8 cellular contexts compared by ENCODE assay signal in genomic region chr18:7273301-7273911, GRCh38. TPM values are rescaled to one million over a fixed set of nuclear protein-coding genes. Genes with fewer than 3 reads are reported as not detected.
A peak's percentile ranks its signal among the peaks of the same experiment; 100 is the strongest.
DNase-seq lines count a peak whose midpoint lies in the region; ATAC-seq, FAIRE-seq and TF ChIP-seq lines count a peak whose summit lies in the region.

No MANE protein-coding gene starts in this region.

- H4K20me1 ChIP-seq in astrocyte (ENCODE audit: insufficient read depth, low read length) (no peaks in the 10 kb centered on the region), hepatocyte (ENCODE audit: insufficient read depth, poor library complexity, severe bottlenecking) (no peaks in the 10 kb centered on the region)

- no peak for FAIRE-seq in astrocyte (lab: Jason Lieb, UNC)

- peak; percentile 27 for DNase-seq in GM04503 (ENCODE audit: low read depth)
- peak; percentile 37 for DNase-seq in astrocyte (ENCODE audit: low read depth)
- DNase-seq in hepatocyte (ENCODE audit: low spot score) = peak; percentile 20
- DNase-seq in cortex of kidney (lab: John Stamatoyannopoulos, UW) = no peak
- no peak for DNase-seq in H7
- DNase-seq in NCI-H2227 treated with DMSO at 0.1 percent for 48 hours (lab: John Stamatoyannopoulos, UW) = no peak

- H3K79me2 ChIP-seq in astrocyte (ENCODE audit: insufficient read depth, low read length) (no peaks in the 10 kb centered on the region), hepatocyte (no peaks in the 10 kb centered on the region)

- no peak for ATAC-seq in GM18498 (IDR thresholded peaks at IDR 0.05; ENCODE audit: unreplicated experiment)

- no peaks in the 10 kb centered on the region for H3K27me3 ChIP-seq in astrocyte (ENCODE audit: insufficient read depth, low read length)
- H3K27me3 ChIP-seq in hepatocyte = peaks cover 11% of the 10 kb centered on the region
- no peaks in the 10 kb centered on the region for H3K27me3 ChIP-seq in skeletal muscle tissue (ENCODE audit: control insufficient read depth in 3 of 3, insufficient read depth in 3 of 3, low read length in 3 of 3)
- no peaks in the 10 kb centered on the region for H3K27me3 ChIP-seq in H7 (ENCODE audit: control insufficient read depth, insufficient read depth, low read length)

- no peaks in the 10 kb centered on the region for H3K36me3 Mint-ChIP-seq in astrocyte (ENCODE audit: low read depth, unreplicated experiment)

- WGBS in hepatocyte (ENCODE audit: low lambda C conversion rate, missing lambda C conversion rate) = 73% methylated on average over 12 of the region's 12 CpGs

- H3K9me3 ChIP-seq in astrocyte (ENCODE audit: insufficient read depth, low read depth, low read length) (no peaks in the 10 kb centered on the region), hepatocyte (ENCODE audit: low read depth) (no peaks in the 10 kb centered on the region), skeletal muscle tissue (ENCODE audit: control insufficient read depth in 3 of 3, low read length in 3 of 3) (no peaks in the 10 kb centered on the region)

- H3K27ac Mint-ChIP-seq in astrocyte (ENCODE audit: unreplicated experiment) = no peak overlapping the region

- peaks cover 6% of the 10 kb centered on the region for H3K4me1 Mint-ChIP-seq in astrocyte (ENCODE audit: low read depth, unreplicated experiment)

- H3K4me3 ChIP-seq in astrocyte (ENCODE audit: insufficient read depth, low read depth, low read length) (no peak overlapping the region), hepatocyte (no peak overlapping the region), skeletal muscle tissue (ENCODE audit: low read length in 3 of 3) (peak overlapping the region in 1 of 3 donors; percentile 13), H7 (ENCODE audit: insufficient read depth, low read depth, low read length) (no peak overlapping the region)

- H3K9me3 Mint-ChIP-seq in astrocyte (ENCODE audit: unreplicated experiment) = peaks cover 2% of the 10 kb centered on the region

- H3K27me3 Mint-ChIP-seq in astrocyte (ENCODE audit: low read depth, unreplicated experiment) = peaks cover 4% of the 10 kb centered on the region

- TF ChIP-seq CTCF in astrocyte (IDR thresholded peaks at IDR 0.05; ENCODE audit: insufficient read depth, low read depth, low read length) = no peak
- no peak for TF ChIP-seq CTCF in hepatocyte (IDR thresholded peaks at IDR 0.05; ENCODE audit: poor library complexity)

- H3K4me1 ChIP-seq in astrocyte (ENCODE audit: insufficient read depth, low read length) (peaks cover 16% of the 10 kb centered on the region), hepatocyte (ENCODE audit: insufficient read depth) (no peaks in the 10 kb centered on the region), skeletal muscle tissue (ENCODE audit: control insufficient read depth in 3 of 3, insufficient read depth in 3 of 3, low read length in 3 of 3) (peaks cover 9 to 12% (median 12%) of the 10 kb centered on the region in 3 donors)

- H3K4me2 ChIP-seq in astrocyte (ENCODE audit: low read length) (peak overlapping the region; percentile 57), hepatocyte (peak overlapping the region; percentile 67)

- H3K9me2 ChIP-seq in hepatocyte (replicated peaks; ENCODE audit: insufficient read depth) = no peaks in the 10 kb centered on the region

- H3K27ac ChIP-seq in astrocyte (ENCODE audit: low read depth, low read length) (no peak overlapping the region), hepatocyte (no peak overlapping the region), skeletal muscle tissue (ENCODE audit: low read depth, low read length) (peak overlapping the region; percentile 10)

- peak overlapping the region; percentile 13 for H3K9ac ChIP-seq in astrocyte (ENCODE audit: low read length)
- H3K9ac ChIP-seq in skeletal muscle tissue (ENCODE audit: low read depth in 1 of 3, low read length in 3 of 3) = peak overlapping the region in 1 of 3 donors; percentile 40

- no peak overlapping the region for H3K4me3 Mint-ChIP-seq in astrocyte (ENCODE audit: unreplicated experiment)

- H2AFZ ChIP-seq in astrocyte (ENCODE audit: low read depth, low read length) (peak overlapping the region; percentile 93), hepatocyte (no peak overlapping the region)

- H3K36me3 ChIP-seq in astrocyte (ENCODE audit: insufficient read depth, low read length) = no peaks in the 10 kb centered on the region
- no peaks in the 10 kb centered on the region for H3K36me3 ChIP-seq in hepatocyte (replicated peaks; ENCODE audit: insufficient read depth, low read depth)
- H3K36me3 ChIP-seq in skeletal muscle tissue (ENCODE audit: control insufficient read depth in 3 of 3, insufficient read depth in 3 of 3, low read length in 3 of 3) = no peaks in the 10 kb centered on the region
- H3K36me3 ChIP-seq in H7 (replicated peaks; ENCODE audit: control insufficient read depth, insufficient read depth, low read length) = no peaks in the 10 kb centered on the region

RNA-seq across cellular contexts. Expression of gene LRRC30, which starts 42.5 kb away (rescaled TPM):
- total RNA-seq in astrocyte (not detected in 2 replicates), hepatocyte (not detected in 2 replicates), skeletal muscle tissue (9.4 TPM)
- not detected in 2 replicates for polyA plus RNA-seq in hepatocyte
- total RNA-seq in H7 (2014; rRNA removed; shearing (Covaris generic)) = not detected in 2 replicates

Comparison
In these comparisons a context has a peak if more than half of its experiments do, and no peak if none do; other contexts are left out.
1. DNase-seq: peak in GM04503 (single experiment), astrocyte (single experiment) and hepatocyte (single experiment); none in cortex of kidney (single experiment), H7 (single experiment) and NCI-H2227 treated with DMSO at 0.1 percent for 48 hours (single experiment).
2. RNA of gene LRRC30, which starts 42.5 kb away (total RNA-seq): 9.4 TPM in skeletal muscle tissue (single experiment); not detected in astrocyte, not detected in hepatocyte and not detected in H7; every median in the first group is over 10 times any median in the second.